In the genomic region with DNA sequence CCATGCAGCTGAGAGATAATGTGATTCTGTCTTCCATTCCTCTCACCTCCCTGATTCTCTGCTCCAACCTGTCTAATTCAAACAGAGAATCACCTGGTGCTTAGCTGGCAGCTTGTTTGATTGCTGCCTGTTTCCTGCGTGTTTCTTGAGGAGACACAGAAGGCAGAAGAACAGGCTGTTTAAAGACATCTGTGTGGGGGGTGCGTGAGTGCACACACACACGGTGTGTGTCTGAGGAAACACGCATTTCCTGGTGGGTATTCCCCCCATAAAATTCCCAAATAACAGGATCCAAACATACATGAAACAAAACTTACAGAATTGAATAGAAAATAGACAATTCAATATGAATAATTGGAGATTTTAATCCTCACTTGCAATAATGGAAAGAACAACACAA, we compare ENCODE assay signal across 1 cellular context.
TF ChIP-seq lines count a peak whose summit lies in the region.

No MANE protein-coding gene starts in this region.

TF ChIP-seq in H1, 55 proteins besides CTCF, POLR2A, EP300 and RAD21:
- no peak for TF ChIP-seq RBBP5 (IDR thresholded peaks at IDR 0.05; ENCODE audit: borderline replicate concordance, low read depth, low read length)
- TF ChIP-seq SP1 (IDR thresholded peaks at IDR 0.05; ENCODE audit: low read depth, low read length): no peak
- no peak for TF ChIP-seq EZH2 (IDR thresholded peaks at IDR 0.05; ENCODE audit: low read depth, low read length, severe bottlenecking)
- TF ChIP-seq NANOG (IDR thresholded peaks at IDR 0.05; ENCODE audit: insufficient read depth, low read depth, low read length, poor library complexity, severe bottlenecking): no peak
- TF ChIP-seq TAF7 (optimal IDR thresholded peaks at IDR 0.05; ENCODE audit: borderline replicate concordance, low read depth, low read length): no peak
- TF ChIP-seq SP2 (IDR thresholded peaks at IDR 0.05; ENCODE audit: low read length): no peak
- TF ChIP-seq SIN3A (conservative IDR thresholded peaks at IDR 0.05 in 1 of 2, IDR thresholded peaks at IDR 0.05 in 1 of 2; ENCODE audit: low read depth in 1 of 2, low read length in 2 of 2): no peak
- TF ChIP-seq TCF12 (IDR thresholded peaks at IDR 0.05; ENCODE audit: low read depth, low read length): no peak
- no peak for TF ChIP-seq RFX5 (IDR thresholded peaks at IDR 0.05; ENCODE audit: borderline replicate concordance, low read depth, low read length)
- no peak for TF ChIP-seq POLR2AphosphoS5 (IDR thresholded peaks at IDR 0.05; ENCODE audit: low read depth, low read length)
- TF ChIP-seq, protein P1, sequence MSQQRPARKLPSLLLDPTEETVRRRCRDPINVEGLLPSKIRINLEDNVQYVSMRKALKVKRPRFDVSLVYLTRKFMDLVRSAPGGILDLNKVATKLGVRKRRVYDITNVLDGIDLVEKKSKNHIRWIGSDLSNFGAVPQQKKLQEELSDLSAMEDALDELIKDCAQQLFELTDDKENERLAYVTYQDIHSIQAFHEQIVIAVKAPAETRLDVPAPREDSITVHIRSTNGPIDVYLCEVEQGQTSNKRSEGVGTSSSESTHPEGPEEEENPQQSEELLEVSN (IDR thresholded peaks at IDR 0.05): no peak
- TF ChIP-seq BACH1 (IDR thresholded peaks at IDR 0.05; ENCODE audit: low read length): no peak
- TF ChIP-seq POU5F1 (IDR thresholded peaks at IDR 0.05; ENCODE audit: low read depth, low read length): no peak
- TF ChIP-seq SAP30 (IDR thresholded peaks at IDR 0.05; ENCODE audit: insufficient read depth, insufficient replicate concordance, low read length): no peak
